In genomic region chr15:75200391-75200764, GRCh38 we compare ENCODE assay signal across 1 cellular context.
TF ChIP-seq lines count a peak whose summit lies in the region.

No MANE protein-coding gene starts in this region.

TF ChIP-seq in GM23338, 12 proteins besides CTCF, POLR2A, EP300 and RAD21 (continued from another document):
- TF ChIP-seq ZNF462 (CRISPR knock-in tag; IDR thresholded peaks at IDR 0.05) (no peak), REST (IDR thresholded peaks at IDR 0.05; ENCODE audit: unreplicated experiment) (no peak), ZNF331 (CRISPR knock-in tag; IDR thresholded peaks at IDR 0.05; ENCODE audit: low read depth) (no peak), EZH2 (IDR thresholded peaks at IDR 0.05; ENCODE audit: low read depth, unreplicated experiment) (no peak), POLR2AphosphoS5 (IDR thresholded peaks at IDR 0.05; ENCODE audit: low read depth) (no peak), JUNB (IDR thresholded peaks at IDR 0.05; ENCODE audit: unreplicated experiment) (no peak)
